In the genomic region with DNA sequence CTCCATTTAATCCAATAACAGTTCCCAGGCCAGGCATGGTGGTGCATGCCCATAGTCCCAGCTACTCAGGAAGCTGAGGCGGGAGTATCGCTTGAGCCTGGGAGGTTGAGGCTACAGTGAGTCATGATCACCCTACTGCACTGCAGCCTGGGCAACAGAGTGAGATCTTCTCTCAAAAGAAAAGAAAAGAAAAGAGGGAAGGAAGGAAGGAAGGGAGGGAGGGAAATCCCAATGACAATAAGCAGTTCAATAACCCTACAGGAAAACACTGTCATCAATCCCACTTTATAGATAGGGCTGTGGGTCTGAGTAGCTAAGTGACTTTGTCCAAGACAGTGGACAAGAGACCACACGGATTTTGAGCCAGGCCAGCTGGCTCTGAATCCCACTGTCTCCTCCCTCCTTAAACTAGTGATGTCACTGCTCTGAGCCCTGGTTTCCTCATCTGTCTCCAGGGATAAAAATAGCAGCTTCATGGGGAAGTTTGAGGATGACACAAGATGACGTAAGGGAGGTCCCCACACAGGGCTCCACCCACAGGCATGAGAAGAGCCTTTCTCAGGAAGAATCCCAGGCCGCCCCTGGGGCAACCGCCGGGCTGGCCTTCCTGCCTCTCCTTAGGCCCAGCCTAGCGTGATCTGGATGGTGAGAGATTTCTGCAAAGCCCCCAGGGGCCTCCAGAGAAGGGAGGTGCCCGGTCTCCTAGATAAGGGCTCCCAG, we compare ENCODE assay signal across 11 cellular contexts. TPM values are rescaled to one million over a fixed set of nuclear protein-coding genes. Genes with fewer than 3 reads are reported as not detected.
DNase-seq lines count a peak whose midpoint lies in the region; ATAC-seq and TF ChIP-seq lines count a peak whose summit lies in the region.
"Had no signal": no experiment of that assay in that cellular context is flagged by ENCODE, and none has a peak within 500 bp of the region (broad histone marks: within the 10 kb centered on the region; RNA-seq: fewer than 3 reads in every experiment).

No MANE protein-coding gene starts in this region.

- H3K27me3 Mint-ChIP-seq in T-helper 1 cell treated with Interleukin-12 subunit alpha and Interleukin-12 subunit beta and Interleukin-4 antibody, amounts not matched to agents 30 μg/mL and 1 μg/mL, for 36 hours (ENCODE audit: low read depth), result no peaks in the 10 kb centered on the region

- intact Hi-C loops in vagina (cut with DNase I), result no loop called here

- H3K27me3 ChIP-seq in vagina, result no peaks in the 10 kb centered on the region

- H3K4me1 Mint-ChIP-seq in T-helper 1 cell treated with Interleukin-12 subunit alpha and Interleukin-12 subunit beta and Interleukin-4 antibody, amounts not matched to agents 30 μg/mL and 1 μg/mL, for 36 hours (ENCODE audit: low read depth), result peaks cover 33% of the 10 kb centered on the region

- no peak overlapping the region for H3K27ac ChIP-seq in vagina

- no peak overlapping the region for H3K4me3 Mint-ChIP-seq in T-helper 1 cell treated with Interleukin-12 subunit alpha and Interleukin-12 subunit beta and Interleukin-4 antibody, amounts not matched to agents 30 μg/mL and 1 μg/mL, for 36 hours
- H3K4me3 Mint-ChIP-seq: CD4-positive, CD25-positive, alpha-beta regulatory T cell; neural crest cell had no signal

- peak overlapping the region; percentile 11 for H3K27ac Mint-ChIP-seq in T-helper 1 cell treated with Interleukin-12 subunit alpha and Interleukin-12 subunit beta and Interleukin-4 antibody, amounts not matched to agents 30 μg/mL and 1 μg/mL, for 36 hours
- H3K27ac Mint-ChIP-seq: CD4-positive, CD25-positive, alpha-beta regulatory T cell had no signal

- no peaks in the 10 kb centered on the region for H3K9me3 Mint-ChIP-seq in T-helper 1 cell treated with Interleukin-12 subunit alpha and Interleukin-12 subunit beta and Interleukin-4 antibody, amounts not matched to agents 30 μg/mL and 1 μg/mL, for 36 hours
- H3K9me3 Mint-ChIP-seq: CD4-positive, CD25-positive, alpha-beta regulatory T cell; neural crest cell had no signal

- no peak for TF ChIP-seq CTCF in vagina (IDR thresholded peaks at IDR 0.05)

- peaks cover 18% of the 10 kb centered on the region for H3K4me1 ChIP-seq in vagina

- peaks cover 3% of the 10 kb centered on the region for H3K36me3 Mint-ChIP-seq in T-helper 1 cell treated with Interleukin-12 subunit alpha and Interleukin-12 subunit beta and Interleukin-4 antibody, amounts not matched to agents 30 μg/mL and 1 μg/mL, for 36 hours (ENCODE audit: low read depth)

- H3K36me3 ChIP-seq in vagina, result no peaks in the 10 kb centered on the region

- ATAC-seq in GM21528 (IDR thresholded peaks at IDR 0.05; ENCODE audit: low FRiP score, unreplicated experiment), result no peak

- DNase-seq in T-helper 1 cell (no peak), SIG-M5 (lab: John Stamatoyannopoulos, UW) (peak; percentile 36), fibroblast of gingiva (ENCODE audit: low read depth) (peak; percentile 67), skeletal muscle cell (ENCODE audit: low read depth) (peak; percentile 67), NCI-H1417 treated with DMSO at 0.1 percent for 48 hours (lab: John Stamatoyannopoulos, UW) (no peak), vagina (ENCODE audit: extremely low spot score in 2 of 2) (no peak)
- DNase-seq: activated T-cell treated with anti-CD3 and anti-CD28 coated beads for 4 hours had no signal

- H3K4me3 ChIP-seq in skeletal muscle cell (ENCODE audit: low read depth, low read length) (no peak overlapping the region), vagina (no peak overlapping the region)

- no peaks in the 10 kb centered on the region for H3K9me3 ChIP-seq in vagina

- no peak for TF ChIP-seq POLR2A in vagina (IDR thresholded peaks at IDR 0.05)

RNA-seq across cellular contexts. Expression of gene TRIB3, which starts 7.2 kb away (rescaled TPM):
- 15.7 TPM for total RNA-seq in vagina

RNA-seq across cellular contexts. Expression of gene NRSN2, which starts 26.4 kb away (rescaled TPM):
- total RNA-seq in vagina, result 21.6 TPM

RNA-seq across cellular contexts. Expression of gene RBCK1, which starts 34.8 kb away (rescaled TPM):
- total RNA-seq in vagina, result 67.0 TPM

RNA-seq across cellular contexts. Expression of gene SOX12, which starts 48.0 kb away (rescaled TPM):
- total RNA-seq in vagina, result 4.4 TPM

Comparison
In these comparisons a context has a peak if more than half of its experiments do, and no peak if none do; other contexts are left out.
1. DNase-seq: peak in SIG-M5 (single experiment), fibroblast of gingiva (single experiment) and skeletal muscle cell (single experiment); none in T-helper 1 cell (0 of 5), NCI-H1417 treated with DMSO at 0.1 percent for 48 hours (single experiment) and vagina (0 of 2).